8 cellular contexts compared by ENCODE assay signal in the genomic region with DNA sequence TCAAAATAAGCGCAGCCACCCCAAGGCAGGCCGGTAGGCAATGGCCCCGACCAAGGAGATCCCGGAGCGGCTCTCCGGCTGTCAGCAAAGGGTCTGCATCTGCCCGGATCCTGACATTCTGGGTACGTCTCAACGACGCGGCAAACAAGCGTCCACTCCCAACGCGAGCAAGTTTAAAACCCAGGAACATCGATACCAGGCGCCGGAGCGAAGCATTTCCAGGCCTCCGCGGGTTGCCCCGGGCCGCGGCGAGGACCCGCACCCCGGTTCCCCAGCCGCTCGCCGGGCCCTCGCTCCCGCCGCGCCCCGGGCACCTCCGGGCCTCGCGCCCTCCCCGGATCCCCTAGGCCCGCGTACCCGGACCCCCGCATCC. TPM values are rescaled to one million over a fixed set of nuclear protein-coding genes. Genes with fewer than 3 reads are reported as not detected.
A peak's percentile ranks its signal among the peaks of the same experiment; 100 is the strongest.
DNase-seq lines count a peak whose midpoint lies in the region; ATAC-seq and TF ChIP-seq lines count a peak whose summit lies in the region.

No MANE protein-coding gene starts in this region.

- peak overlapping the region; percentile 56 to 68 for H3K4me3 ChIP-seq in left lung

- peaks cover 23% of the 10 kb centered on the region for H3K4me1 ChIP-seq in ES-I3 (ENCODE audit: insufficient read depth, low read length)
- H3K4me1 ChIP-seq in left lung = peaks cover 17 to 27% of the 10 kb centered on the region in 2 donors

- H3K4me3 Mint-ChIP-seq in stimulated activated effector memory CD8-positive, alpha-beta T cell treated with anti-CD3 and anti-CD28 coated beads, Interleukin-12 subunit alpha, Interleukin-12 subunit beta, amount 100 ng/mL, for 72 hours = peak overlapping the region; percentile 78

- H3K36me3 ChIP-seq in ES-I3 (ENCODE audit: insufficient read depth, low read length) (no peaks in the 10 kb centered on the region), left lung (no peaks in the 10 kb centered on the region)

- H3K9me3 ChIP-seq in ES-I3 (ENCODE audit: control insufficient read depth, insufficient read depth, low read length) = no peaks in the 10 kb centered on the region
- no peaks in the 10 kb centered on the region for H3K9me3 ChIP-seq in left lung

- intact Hi-C loops in left lung (cut with DNase I) = no loop called here

- H3K9ac ChIP-seq in ES-I3 (ENCODE audit: low read depth, low read length) = peak overlapping the region; percentile 67; the same call in 1 of the 2 replicates

- peaks cover 30% of the 10 kb centered on the region for H3K4me1 Mint-ChIP-seq in stimulated activated effector memory CD8-positive, alpha-beta T cell treated with anti-CD3 and anti-CD28 coated beads, Interleukin-12 subunit alpha, Interleukin-12 subunit beta, amount 100 ng/mL, for 72 hours

- peak overlapping the region; percentile 80 for H3K27ac ChIP-seq in left lung

- DNase-seq in KG1 (lab: John Stamatoyannopoulos, UW) = peak; percentile 19
- peak; percentile 9 for DNase-seq in activated CD4-positive, alpha-beta T cell treated with anti-CD3 and anti-CD28 coated beads for 1 hour
- peak; percentile 40 for DNase-seq in dedifferentiated amniotic fluid mesenchymal stem cell (ENCODE audit: extremely low spot score)
- peak; percentile 35 to 80 for DNase-seq in left lung
- peak; percentile 19 to 68 for DNase-seq in stimulated activated effector memory CD8-positive, alpha-beta T cell treated with anti-CD3 and anti-CD28 coated beads, Interleukin-12 subunit alpha, Interleukin-12 subunit beta, amount 100 ng/mL, for 72 hours (ENCODE audit: low spot score in 2 of 2)
- DNase-seq in NOMO-1 treated with dmso at 0.1 percent for 144 hours (lab: John Stamatoyannopoulos, UW; ENCODE audit: unreplicated experiment) = no peak

- H3K9me3 Mint-ChIP-seq in stimulated activated effector memory CD8-positive, alpha-beta T cell treated with anti-CD3 and anti-CD28 coated beads, Interleukin-12 subunit alpha, Interleukin-12 subunit beta, amount 100 ng/mL, for 72 hours = no peaks in the 10 kb centered on the region

- no peak for TF ChIP-seq CTCF in left lung (IDR thresholded peaks at IDR 0.05)

- peak overlapping the region; percentile 91 for H3K27ac Mint-ChIP-seq in stimulated activated effector memory CD8-positive, alpha-beta T cell treated with anti-CD3 and anti-CD28 coated beads, Interleukin-12 subunit alpha, Interleukin-12 subunit beta, amount 100 ng/mL, for 72 hours

- H3K36me3 Mint-ChIP-seq in stimulated activated effector memory CD8-positive, alpha-beta T cell treated with anti-CD3 and anti-CD28 coated beads, Interleukin-12 subunit alpha, Interleukin-12 subunit beta, amount 100 ng/mL, for 72 hours = peaks cover 6% of the 10 kb centered on the region

- no peaks in the 10 kb centered on the region for H3K27me3 ChIP-seq in left lung

- ATAC-seq in GM21717 (IDR thresholded peaks at IDR 0.05; ENCODE audit: unreplicated experiment) (peak; percentile 46), left lung (peak; percentile 49)
- ATAC-seq in stimulated activated effector memory CD8-positive, alpha-beta T cell treated with anti-CD3 and anti-CD28 coated beads, Interleukin-12 subunit alpha, Interleukin-12 subunit beta, amount 100 ng/mL, for 72 hours = peak; percentile 43

RNA-seq across cellular contexts. Expression of a gene that starts 0.5 kb away (rescaled TPM):
- total RNA-seq in left lung = 10 to 100 TPM; 25.5 to 29.9 TPM

RNA-seq across cellular contexts. Expression of a gene that starts 20.3 kb away (rescaled TPM):
- total RNA-seq in left lung = 10 to 100 TPM; 25.7 to 26.4 TPM

RNA-seq across cellular contexts. Expression of a gene that starts 36.6 kb away (rescaled TPM):
- 10 to 100 TPM; 80.9 to 87.6 TPM for total RNA-seq in left lung
